In the genomic region with DNA sequence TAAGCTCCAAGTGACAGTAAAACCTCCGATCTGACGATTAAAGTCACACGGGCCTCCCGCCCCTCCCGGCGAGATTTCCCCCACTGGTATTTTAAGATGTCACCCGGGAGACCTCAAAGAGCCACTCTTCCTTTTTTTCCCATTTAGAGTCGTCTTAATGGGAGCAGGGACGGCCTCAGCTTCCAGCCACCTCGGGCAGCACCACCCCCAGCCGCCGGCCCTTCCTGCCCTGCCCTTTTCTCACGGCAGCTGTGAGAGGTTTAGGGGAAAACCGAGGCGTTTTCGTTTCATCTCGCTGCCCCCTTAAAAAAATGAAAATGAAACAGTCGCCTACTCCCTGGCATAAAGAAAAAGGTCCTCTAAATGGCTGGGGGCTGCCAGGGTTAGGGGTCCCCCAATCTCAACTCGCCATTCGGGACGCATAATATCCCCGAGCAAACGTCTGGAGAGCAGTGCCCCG, we compare ENCODE assay signal across 1 cellular context.
TF ChIP-seq lines count a peak whose summit lies in the region.

No MANE protein-coding gene starts in this region.

TF ChIP-seq in GM12878, 131 proteins besides CTCF, POLR2A, EP300 and RAD21 (continued from another document):
- TF ChIP-seq, protein P1, sequence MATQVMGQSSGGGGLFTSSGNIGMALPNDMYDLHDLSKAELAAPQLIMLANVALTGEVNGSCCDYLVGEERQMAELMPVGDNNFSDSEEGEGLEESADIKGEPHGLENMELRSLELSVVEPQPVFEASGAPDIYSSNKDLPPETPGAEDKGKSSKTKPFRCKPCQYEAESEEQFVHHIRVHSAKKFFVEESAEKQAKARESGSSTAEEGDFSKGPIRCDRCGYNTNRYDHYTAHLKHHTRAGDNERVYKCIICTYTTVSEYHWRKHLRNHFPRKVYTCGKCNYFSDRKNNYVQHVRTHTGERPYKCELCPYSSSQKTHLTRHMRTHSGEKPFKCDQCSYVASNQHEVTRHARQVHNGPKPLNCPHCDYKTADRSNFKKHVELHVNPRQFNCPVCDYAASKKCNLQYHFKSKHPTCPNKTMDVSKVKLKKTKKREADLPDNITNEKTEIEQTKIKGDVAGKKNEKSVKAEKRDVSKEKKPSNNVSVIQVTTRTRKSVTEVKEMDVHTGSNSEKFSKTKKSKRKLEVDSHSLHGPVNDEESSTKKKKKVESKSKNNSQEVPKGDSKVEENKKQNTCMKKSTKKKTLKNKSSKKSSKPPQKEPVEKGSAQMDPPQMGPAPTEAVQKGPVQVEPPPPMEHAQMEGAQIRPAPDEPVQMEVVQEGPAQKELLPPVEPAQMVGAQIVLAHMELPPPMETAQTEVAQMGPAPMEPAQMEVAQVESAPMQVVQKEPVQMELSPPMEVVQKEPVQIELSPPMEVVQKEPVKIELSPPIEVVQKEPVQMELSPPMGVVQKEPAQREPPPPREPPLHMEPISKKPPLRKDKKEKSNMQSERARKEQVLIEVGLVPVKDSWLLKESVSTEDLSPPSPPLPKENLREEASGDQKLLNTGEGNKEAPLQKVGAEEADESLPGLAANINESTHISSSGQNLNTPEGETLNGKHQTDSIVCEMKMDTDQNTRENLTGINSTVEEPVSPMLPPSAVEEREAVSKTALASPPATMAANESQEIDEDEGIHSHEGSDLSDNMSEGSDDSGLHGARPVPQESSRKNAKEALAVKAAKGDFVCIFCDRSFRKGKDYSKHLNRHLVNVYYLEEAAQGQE (IDR thresholded peaks at IDR 0.05; ENCODE audit: low read depth, low read length): no peak
